8 cellular contexts compared by ENCODE assay signal in the genomic region with DNA sequence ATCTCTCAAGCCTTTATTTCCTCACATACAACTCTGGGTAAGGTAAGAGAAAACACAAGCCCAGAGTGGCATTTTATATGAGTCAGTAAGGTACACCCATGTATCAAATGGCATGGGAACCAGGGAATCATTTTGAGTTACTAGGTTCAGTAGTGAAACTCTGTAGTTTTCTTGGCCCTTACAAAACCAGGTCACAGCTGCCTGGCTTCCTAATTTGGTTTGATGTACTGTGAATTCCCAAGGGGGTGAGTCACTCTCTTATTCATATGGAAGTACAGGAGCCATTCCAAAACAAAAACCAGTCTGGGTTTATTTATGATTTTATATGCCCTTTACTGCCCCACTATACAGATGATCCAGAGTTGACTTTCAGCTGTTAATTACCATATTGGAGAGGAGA.
DNase-seq lines count a peak whose midpoint lies in the region; ATAC-seq and TF ChIP-seq lines count a peak whose summit lies in the region.

No MANE protein-coding gene starts in this region.

- no peaks in the 10 kb centered on the region for H3K27me3 ChIP-seq in dorsolateral prefrontal cortex

- peak; percentile 93 for DNase-seq in ELR (ENCODE audit: low read depth)
- DNase-seq in NCI-H2107 (lab: John Stamatoyannopoulos, UW) = peak; percentile 47
- peak; percentile 97 for DNase-seq in epithelial cell of esophagus (ENCODE audit: low read depth)
- DNase-seq in pulmonary artery endothelial cell (ENCODE audit: low read depth, low spot score) = peak; percentile 69
- DNase-seq in activated T-cell treated with anti-CD3 and anti-CD28 coated beads, Interleukin-2, amount 50 U/mL, for 48 hours = no peak
- DNase-seq in dorsolateral prefrontal cortex = no peak
- no peak for DNase-seq in Ammon's horn (ENCODE audit: low spot score)

- TF ChIP-seq CTCF in epithelial cell of esophagus (IDR thresholded peaks at IDR 0.05; ENCODE audit: insufficient read depth, low read depth, low read length, missing control alignments) (no peak), dorsolateral prefrontal cortex (IDR thresholded peaks at IDR 0.05 in 54 of 56, conservative IDR thresholded peaks at IDR 0.05 in 2 of 56; ENCODE audit: low read depth in 1 of 56, partially characterized antibody in 56 of 56) (no peak)

- no peak for ATAC-seq in HG02852 (IDR thresholded peaks at IDR 0.05; ENCODE audit: unreplicated experiment)

- H3K4me3 ChIP-seq in epithelial cell of esophagus (ENCODE audit: low read length) = no peak overlapping the region
- H3K4me3 ChIP-seq in dorsolateral prefrontal cortex = no peak overlapping the region

- H3K27ac ChIP-seq in dorsolateral prefrontal cortex = peak overlapping the region in 16 of 59 donors; percentile 3 to 52 (median 32)

- intact Hi-C loops in dorsolateral prefrontal cortex (cut with DNase I) = no loop called here

Comparison
In these comparisons a context has a peak if more than half of its experiments do, and no peak if none do; other contexts are left out.
1. DNase-seq: peak in ELR (single experiment), NCI-H2107 (single experiment), epithelial cell of esophagus (single experiment) and pulmonary artery endothelial cell (single experiment); none in activated T-cell treated with anti-CD3 and anti-CD28 coated beads, Interleukin-2, amount 50 U/mL, for 48 hours (0 of 2), dorsolateral prefrontal cortex (0 of 10) and Ammon's horn (single experiment).